Comparison of ENCODE assay signal across 8 cellular contexts in genomic region chr22:27405672-27406388, GRCh38.
DNase-seq lines count a peak whose midpoint lies in the region; ATAC-seq and TF ChIP-seq lines count a peak whose summit lies in the region.

No MANE protein-coding gene starts in this region.

- no peak overlapping the region for H3K27ac ChIP-seq in DOHH2 (ENCODE audit: low read depth, low read length)
- H3K27ac ChIP-seq in foreskin keratinocyte: no peak overlapping the region
- no peak overlapping the region for H3K27ac ChIP-seq in psoas muscle

- no peaks in the 10 kb centered on the region for H3K36me3 Mint-ChIP-seq in HFFc6 (ENCODE audit: low read depth)

- H3K27ac Mint-ChIP-seq in HFFc6: no peak overlapping the region

- intact Hi-C loops in psoas muscle (cut with DNase I): loop anchor here (1.0 to 10.0 kb wide), 5 partner anchors 209 to 599 kb away; no protein-coding TSS in a partner anchor

- no peaks in the 10 kb centered on the region for H3K27me3 ChIP-seq in DOHH2 (ENCODE audit: control insufficient read depth, low read length)
- no peaks in the 10 kb centered on the region for H3K27me3 ChIP-seq in foreskin keratinocyte
- H3K27me3 ChIP-seq in psoas muscle (ENCODE audit: insufficient read depth in 3 of 3, low read length in 2 of 3): peaks cover 0 to 7% (median 0%) of the 10 kb centered on the region in 3 donors

- ATAC-seq in foreskin keratinocyte (peak; percentile 59), psoas muscle (peak; percentile 83 to 94 (median 88)), HG02852 (IDR thresholded peaks at IDR 0.05; ENCODE audit: unreplicated experiment) (no peak), GM21528 (IDR thresholded peaks at IDR 0.05; ENCODE audit: low FRiP score, unreplicated experiment) (no peak)

- no peaks in the 10 kb centered on the region for H3F3A ChIP-seq in DOHH2 (ENCODE audit: control insufficient read depth, insufficient read depth)

- H3K4me3 Mint-ChIP-seq in HFFc6: no peak overlapping the region

- peaks cover 4% of the 10 kb centered on the region for H3K4me1 ChIP-seq in DOHH2 (ENCODE audit: control insufficient read depth, low read length)
- H3K4me1 ChIP-seq in foreskin keratinocyte: peaks cover 5% of the 10 kb centered on the region
- no peaks in the 10 kb centered on the region for H3K4me1 ChIP-seq in psoas muscle

- TF ChIP-seq CTCF in DOHH2 (IDR thresholded peaks at IDR 0.05; ENCODE audit: low read depth, low read length, poor library complexity, severe bottlenecking): peak; percentile 83
- peak; percentile 94 for TF ChIP-seq CTCF in HFFc6 (IDR thresholded peaks at IDR 0.05)
- TF ChIP-seq CTCF in foreskin keratinocyte (conservative IDR thresholded peaks at IDR 0.05): peak; percentile 91
- TF ChIP-seq CTCF in psoas muscle (IDR thresholded peaks at IDR 0.05): peak; percentile 78

- H3K79me2 ChIP-seq in DOHH2 (ENCODE audit: control insufficient read depth, low read length): no peaks in the 10 kb centered on the region

- 57 to 61% (median 59%) methylated on average over 10 of the region's 10 CpGs for WGBS in psoas muscle, 3 donors

- H3K9me3 ChIP-seq in DOHH2 (ENCODE audit: control insufficient read depth, insufficient read depth, low read length) (no peaks in the 10 kb centered on the region), psoas muscle (no peaks in the 10 kb centered on the region)

- H3K9me3 Mint-ChIP-seq in HFFc6: no peaks in the 10 kb centered on the region; the same call in 1 of the 2 replicates

- H3K9me2 ChIP-seq in DOHH2 (replicated peaks; ENCODE audit: control insufficient read depth, low read length): no peaks in the 10 kb centered on the region

- no peaks in the 10 kb centered on the region for H3K36me3 ChIP-seq in DOHH2 (ENCODE audit: control insufficient read depth, low read length)
- no peaks in the 10 kb centered on the region for H3K36me3 ChIP-seq in psoas muscle (ENCODE audit: insufficient read depth in 1 of 2, low read depth in 1 of 2)

- H4K20me1 ChIP-seq in DOHH2 (ENCODE audit: control insufficient read depth, insufficient read depth, low read depth, low read length): no peaks in the 10 kb centered on the region

- H3K4me2 ChIP-seq in DOHH2 (ENCODE audit: low read length): no peak overlapping the region

- H3K27me3 Mint-ChIP-seq in HFFc6 (ENCODE audit: insufficient read depth): peaks cover 12% of the 10 kb centered on the region

- DNase-seq in HFFc6: peak; percentile 4
- DNase-seq in UCSD-AML1 (lab: John Stamatoyannopoulos, UW; ENCODE audit: unreplicated experiment): peak; percentile 62
- DNase-seq in foreskin keratinocyte: peak; percentile 28 to 54
- peak; percentile 65 to 78 for DNase-seq in psoas muscle
- DNase-seq in NCI-H1417 treated with DMSO at 0.1 percent for 48 hours (lab: John Stamatoyannopoulos, UW): no peak

- peaks cover 5% of the 10 kb centered on the region for H3K4me1 Mint-ChIP-seq in HFFc6 (ENCODE audit: low read depth)

- H3K4me3 ChIP-seq in DOHH2 (ENCODE audit: low read length) (no peak overlapping the region), psoas muscle (no peak overlapping the region)

Comparison
In these comparisons a context has a peak if more than half of its experiments do, and no peak if none do; other contexts are left out.
1. ATAC-seq: peak in foreskin keratinocyte (single experiment) and psoas muscle (4 of 4); none in HG02852 (single experiment) and GM21528 (single experiment).
2. Peak in every context shown above with its lines, with median percentiles within 50 percentile points of each other: CTCF ChIP-seq.